ENCODE assay signal across 15 cellular contexts in the genomic region with DNA sequence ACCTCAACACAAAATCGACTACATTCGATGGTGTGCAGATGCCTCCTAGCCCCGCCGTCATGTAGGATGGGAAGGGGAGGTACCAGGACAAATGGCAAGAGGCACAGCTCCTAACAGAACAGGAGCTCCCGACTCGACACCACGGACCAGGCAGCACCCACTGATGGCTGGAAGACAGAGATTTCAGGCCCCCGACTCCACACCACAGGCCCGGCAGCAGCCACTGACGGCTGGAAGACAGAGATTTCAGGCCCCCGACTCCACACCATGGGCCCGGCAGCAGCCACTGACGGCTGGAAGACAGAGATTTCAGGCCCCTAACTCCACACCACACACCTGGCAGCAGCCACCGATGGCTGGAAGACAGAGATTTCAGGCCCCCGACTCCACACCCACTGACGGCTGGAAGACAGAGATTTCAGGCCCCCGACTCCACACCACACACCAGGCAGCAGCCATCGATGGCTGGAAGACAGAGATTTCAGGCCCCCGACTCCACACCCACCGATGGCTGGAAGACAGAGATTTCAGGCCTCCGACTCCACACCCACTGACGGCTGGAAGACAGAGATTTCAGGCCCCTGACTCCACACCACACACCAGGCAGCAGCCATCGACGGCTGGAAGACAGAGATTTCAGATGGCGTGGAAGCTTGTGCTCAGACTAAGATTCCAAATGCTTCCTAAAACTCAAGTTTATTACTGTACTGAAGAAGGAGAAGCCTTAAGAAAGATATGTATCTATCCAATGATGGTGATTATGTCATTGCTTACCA.
DNase-seq lines count a peak whose midpoint lies in the region; ATAC-seq and TF ChIP-seq lines count a peak whose summit lies in the region.
"Had no signal": no experiment of that assay in that cellular context is flagged by ENCODE, and none has a peak within 500 bp of the region (broad histone marks: within the 10 kb centered on the region; RNA-seq: fewer than 3 reads in every experiment).

No MANE protein-coding gene starts in this region.

- ATAC-seq in GM21515 (IDR thresholded peaks at IDR 0.05; ENCODE audit: unreplicated experiment) (peak; percentile 6), T-cell (replicated peaks in 1 of 4) (peak; percentile 34 to 54 (median 40)), natural killer cell (peak; percentile 28 to 52 (median 40)), HG03457 (IDR thresholded peaks at IDR 0.05; ENCODE audit: unreplicated experiment) (no peak)
- ATAC-seq: body of pancreas had no signal

- no peaks in the 10 kb centered on the region for H3K9me3 Mint-ChIP-seq in activated CD4-positive, alpha-beta T cell treated with anti-CD3 and anti-CD28 coated beads, Interleukin-2, amount 10 ng/mL, durations not matched to agents 24 days and 14 days
- no peaks in the 10 kb centered on the region for H3K9me3 Mint-ChIP-seq in T-cell
- H3K9me3 Mint-ChIP-seq in natural killer cell = no peaks in the 10 kb centered on the region
- H3K9me3 Mint-ChIP-seq: activated T-helper 1 cell treated with anti-CD3 and anti-CD28 coated beads, Interleukin-12 subunit alpha, Interleukin-12 subunit beta, Interleukin-2, Interleukin-4 antibody, amounts not matched to agents 30 ng/mL and 10 ng/mL and 1 ng/mL, durations not matched to agents 14 hours and 24 hours and 36 hours had no signal

- intact Hi-C loops in activated CD4-positive, alpha-beta T cell treated with anti-CD3 and anti-CD28 coated beads, Interleukin-2, amount 10 ng/mL, durations not matched to agents 24 days and 14 days (cut with micrococcal nuclease) = no loop called here
- intact Hi-C loops in natural killer cell (cut with micrococcal nuclease) = no loop called here

- CTCF ChIA-PET in T-cell (lab: Charles Lee) = interaction anchor here in 1 of 2 donors (0.9 kb wide), 1 partner anchor 19 kb away, joined by 4 read pairs; no protein-coding TSS in a partner anchor

- DNase-seq in activated CD4-positive, alpha-beta T cell treated with anti-CD3 and anti-CD28 coated beads, Interleukin-2, amount 10 ng/mL, durations not matched to agents 24 days and 14 days = no peak
- DNase-seq in activated CD4-positive, alpha-beta T cell treated with anti-CD3 and anti-CD28 coated beads, Interleukin-2, amount 50 U/mL, for 1 hour = no peak
- DNase-seq in T-cell (no peak), natural killer cell (no peak), NCI-H748 (lab: John Stamatoyannopoulos, UW; ENCODE audit: unreplicated experiment) (no peak), kidney glomerular epithelial cell (lab: John Stamatoyannopoulos, UW) (no peak)
- DNase-seq: 8988T, MM.1S, NCI-H1930, NCI-H82, retina had no signal

- POLR2A ChIA-PET in T-cell (lab: Charles Lee) = interaction anchor here in 1 of 2 donors (2.1 kb wide), 1 partner anchor 19 kb away, joined by 11 read pairs; no protein-coding TSS in a partner anchor

- H3K27ac Mint-ChIP-seq in activated CD4-positive, alpha-beta T cell treated with anti-CD3 and anti-CD28 coated beads, Interleukin-2, amount 10 ng/mL, durations not matched to agents 24 days and 14 days = peak overlapping the region; percentile 25
- H3K27ac Mint-ChIP-seq in T-cell (peak overlapping the region; percentile 74 to 84), natural killer cell (peak overlapping the region; percentile 57 to 70)
- H3K27ac Mint-ChIP-seq: activated T-helper 1 cell treated with anti-CD3 and anti-CD28 coated beads, Interleukin-12 subunit alpha, Interleukin-12 subunit beta, Interleukin-2, Interleukin-4 antibody, amounts not matched to agents 30 ng/mL and 10 ng/mL and 1 ng/mL, durations not matched to agents 14 hours and 24 hours and 36 hours had no signal

- H3K4me1 Mint-ChIP-seq in activated CD4-positive, alpha-beta T cell treated with anti-CD3 and anti-CD28 coated beads, Interleukin-2, amount 10 ng/mL, durations not matched to agents 24 days and 14 days = peaks cover 19% of the 10 kb centered on the region
- H3K4me1 Mint-ChIP-seq in T-cell = peaks cover 10 to 31% (median 22%) of the 10 kb centered on the region in 3 donors
- H3K4me1 Mint-ChIP-seq in natural killer cell = peaks cover 11 to 29% of the 10 kb centered on the region in 2 donors

- TF ChIP-seq CTCF in natural killer cell (IDR thresholded peaks at IDR 0.05) = no peak

- no peak overlapping the region for H3K4me3 Mint-ChIP-seq in activated CD4-positive, alpha-beta T cell treated with anti-CD3 and anti-CD28 coated beads, Interleukin-2, amount 10 ng/mL, durations not matched to agents 24 days and 14 days
- H3K4me3 Mint-ChIP-seq in T-cell (peak overlapping the region; percentile 4 to 62 (median 53)), natural killer cell (peak overlapping the region; percentile 77)
- H3K4me3 Mint-ChIP-seq: activated T-helper 1 cell treated with anti-CD3 and anti-CD28 coated beads, Interleukin-12 subunit alpha, Interleukin-12 subunit beta, Interleukin-2, Interleukin-4 antibody, amounts not matched to agents 30 ng/mL and 10 ng/mL and 1 ng/mL, durations not matched to agents 14 hours and 24 hours and 36 hours had no signal

- H3K27me3 Mint-ChIP-seq in activated CD4-positive, alpha-beta T cell treated with anti-CD3 and anti-CD28 coated beads, Interleukin-2, amount 10 ng/mL, durations not matched to agents 24 days and 14 days = no peaks in the 10 kb centered on the region
- H3K27me3 Mint-ChIP-seq in T-cell (no peaks in the 10 kb centered on the region), natural killer cell (ENCODE audit: low read depth in 2 of 2) (no peaks in the 10 kb centered on the region)

- H3K36me3 Mint-ChIP-seq in activated CD4-positive, alpha-beta T cell treated with anti-CD3 and anti-CD28 coated beads, Interleukin-2, amount 10 ng/mL, durations not matched to agents 24 days and 14 days (ENCODE audit: low read depth) = peaks cover 21% of the 10 kb centered on the region
- H3K36me3 Mint-ChIP-seq in T-cell (peaks cover 13% of the 10 kb centered on the region), natural killer cell (no peaks in the 10 kb centered on the region)

Comparison
In these comparisons a context has a peak if more than half of its experiments do, and no peak if none do; other contexts are left out.
1. H3K27ac Mint-ChIP-seq: peak in every context shown above with its lines; median percentile 79 in T-cell; 64 in natural killer cell; 25 in activated CD4-positive, alpha-beta T cell treated with anti-CD3 and anti-CD28 coated beads, Interleukin-2, amount 10 ng/mL, durations not matched to agents 24 days and 14 days.